In genomic region chr5:159911349-159911748, GRCh38 we compare ENCODE assay signal across 26 cellular contexts. TPM values are rescaled to one million over a fixed set of nuclear protein-coding genes. Genes with fewer than 3 reads are reported as not detected.
DNase-seq lines count a peak whose midpoint lies in the region; ATAC-seq, FAIRE-seq and TF ChIP-seq lines count a peak whose summit lies in the region.
"Had no signal": no experiment of that assay in that cellular context is flagged by ENCODE, and none has a peak within 500 bp of the region (broad histone marks: within the 10 kb centered on the region; RNA-seq: fewer than 3 reads in every experiment).

No MANE protein-coding gene starts in this region.

- H3K27me3 Mint-ChIP-seq in nephron (ENCODE audit: low read depth) (peaks cover 56% of the 10 kb centered on the region), T-cell (peaks cover 34 to 41% of the 10 kb centered on the region in 2 donors)
- H3K27me3 Mint-ChIP-seq in activated naive CD8-positive, alpha-beta T cell treated with anti-CD3 and anti-CD28 coated beads for 36 hours, result peaks cover 43% of the 10 kb centered on the region

- H3K27ac ChIP-seq in A549 (peak overlapping the region; percentile 89 to 96), Panc1 (ENCODE audit: low read length) (peak overlapping the region; percentile 67), hepatocyte (peak overlapping the region; percentile 36)
- H3K27ac ChIP-seq: BLaER1 treated with 17β-estradiol and CSF1 and Interleukin-3, amounts not matched to agents 10 nM and 100 nM; neutrophil; vagina; VCaP had no signal

- H3K4me1 Mint-ChIP-seq in nephron (peaks cover 33% of the 10 kb centered on the region), T-cell (peaks cover 3 to 8% (median 6%) of the 10 kb centered on the region in 3 donors)
- peaks cover 5% of the 10 kb centered on the region for H3K4me1 Mint-ChIP-seq in activated naive CD8-positive, alpha-beta T cell treated with anti-CD3 and anti-CD28 coated beads for 36 hours

- peak in 1 of 2 experiments; percentile 36; a peak in 1 of 5 replicates for TF ChIP-seq EP300 in A549 (IDR thresholded peaks at IDR 0.05)

- H3K4me3 ChIP-seq in A549 (no peak overlapping the region), Panc1 (ENCODE audit: low read depth in 2 of 2, low read length in 2 of 2) (no peak overlapping the region), hepatocyte (no peak overlapping the region)
- H3K4me3 ChIP-seq: BLaER1 treated with 17β-estradiol and CSF1 and Interleukin-3, amounts not matched to agents 10 nM and 100 nM; spleen; vagina had no signal

- CTCF ChIA-PET in A549 (lab: Yijun Ruan, JAX) (interaction anchor here (1.4 to 16.6 kb wide), 3 partner anchors 76 to 464 kb away, joined by 5 to 220 read pairs (median 25); no protein-coding TSS in a partner anchor), Panc1 (lab: Charles Lee) (no interaction called here), T-cell (lab: Charles Lee) (no interaction called here)

- H3K9me2 ChIP-seq in hepatocyte (replicated peaks; ENCODE audit: insufficient read depth), result no peaks in the 10 kb centered on the region

- H3K4me1 ChIP-seq in A549 (peaks cover 92% of the 10 kb centered on the region), Panc1 (ENCODE audit: control insufficient read depth, insufficient read depth, low read length) (peaks cover 41% of the 10 kb centered on the region), hepatocyte (ENCODE audit: insufficient read depth) (peaks cover 28% of the 10 kb centered on the region)

- no peak for FAIRE-seq in A549 (lab: Jason Lieb, UNC)
- no peak for FAIRE-seq in urothelium cell line (lab: Jason Lieb, UNC)
- FAIRE-seq: A204.1, islet of Langerhans had no signal

- no peaks in the 10 kb centered on the region for H4K20me1 ChIP-seq in hepatocyte (ENCODE audit: insufficient read depth, poor library complexity, severe bottlenecking)

- H3K27me3 ChIP-seq in Panc1 (ENCODE audit: control insufficient read depth, insufficient read depth, low read length), result no peaks in the 10 kb centered on the region
- peaks cover 22% of the 10 kb centered on the region for H3K27me3 ChIP-seq in hepatocyte
- H3K27me3 ChIP-seq: vagina had no signal

- TF ChIP-seq CTCF in A549 (IDR thresholded peaks at IDR 0.05), result no peak
- TF ChIP-seq CTCF in Panc1 (IDR thresholded peaks at IDR 0.05), result no peak
- no peak for TF ChIP-seq CTCF in hepatocyte (IDR thresholded peaks at IDR 0.05; ENCODE audit: poor library complexity)
- TF ChIP-seq CTCF in nephron (IDR thresholded peaks at IDR 0.05; ENCODE audit: unreplicated experiment in 3 of 3), result no peak

- H3K36me3 Mint-ChIP-seq in nephron (ENCODE audit: low read depth) (no peaks in the 10 kb centered on the region), T-cell (no peaks in the 10 kb centered on the region)
- H3K36me3 Mint-ChIP-seq in activated naive CD8-positive, alpha-beta T cell treated with anti-CD3 and anti-CD28 coated beads for 36 hours, result no peaks in the 10 kb centered on the region

- DNase-seq in A549 (ENCODE audit: low read depth in 1 of 2, low spot score in 1 of 2) (peak; percentile 58 to 84), Panc1 (ENCODE audit: low read depth, low spot score) (no peak), hepatocyte (ENCODE audit: low spot score) (peak; percentile 39), urothelium cell line (ENCODE audit: low spot score) (no peak), T-cell (no peak)
- no peak for DNase-seq in activated naive CD8-positive, alpha-beta T cell treated with anti-CD3 and anti-CD28 coated beads for 36 hours
- DNase-seq in activated CD4-positive, alpha-beta T cell treated with anti-CD3 and anti-CD28 coated beads for 1 hour, result no peak
- DNase-seq: activated CD4-positive, alpha-beta T cell treated with anti-CD3 and anti-CD28 coated beads, Interleukin-2, amount 50 U/mL, for 4 hours; activated effector memory CD4-positive, alpha-beta T cell treated with anti-CD3 and anti-CD28 coated beads, Interleukin-2, amount 50 U/mL, for 16 hours; caudate nucleus; foreskin fibroblast; GF-D8; hypothalamus; NCI-H146; NCI-H2171 treated with DMSO at 0.1 percent for 48 hours; NCI-H526 treated with DMSO at 0.1 percent for 48 hours; SHP77; spleen; T-helper 2 cell had no signal

- peak overlapping the region; percentile 75 for H3K4me2 ChIP-seq in A549
- no peak overlapping the region for H3K4me2 ChIP-seq in hepatocyte
- H3K4me2 ChIP-seq: BLaER1 treated with 17β-estradiol and CSF1 and Interleukin-3, amounts not matched to agents 10 nM and 100 nM had no signal

- in situ Hi-C loops in Panc1 (cut with HindIII; ENCODE audit: low pct_unique_long_range_greater_than_20kb, low sequenced_read_pairs), result no loop called here

- no peak overlapping the region for H2AFZ ChIP-seq in hepatocyte

- 12% methylated on average over 4 of the region's 4 CpGs for WGBS in A549 (ENCODE audit: missing lambda C conversion rate)
- WGBS in hepatocyte (ENCODE audit: low lambda C conversion rate, missing lambda C conversion rate), result 81% methylated on average over 4 of the region's 4 CpGs

- ATAC-seq in A549 (peak; percentile 1 to 46; a peak in 4 of 6 replicates), Panc1 (0 out of 2 replicates have a peak, but pooled peaks have one; percentile 4), T-cell (replicated peaks in 1 of 4) (no peak)

- intact Hi-C loops in Panc1 (cut with micrococcal nuclease; ENCODE audit: unreplicated experiment), result loop anchor here (10.0 kb wide), 3 partner anchors 87 to 587 kb away; no protein-coding TSS in a partner anchor

- H3K36me3 ChIP-seq in Panc1 (ENCODE audit: control insufficient read depth, insufficient read depth, low read length), result no peaks in the 10 kb centered on the region
- H3K36me3 ChIP-seq in hepatocyte (replicated peaks; ENCODE audit: insufficient read depth, low read depth), result no peaks in the 10 kb centered on the region
- H3K36me3 ChIP-seq: BLaER1 treated with 17β-estradiol and CSF1 and Interleukin-3, amounts not matched to agents 10 nM and 100 nM; neutrophil; spleen; vagina had no signal

- H3K4me3 Mint-ChIP-seq in nephron (peak overlapping the region in 2 of 3 experiments; percentile 39 to 44), T-cell (no peak overlapping the region)
- no peak overlapping the region for H3K4me3 Mint-ChIP-seq in activated naive CD8-positive, alpha-beta T cell treated with anti-CD3 and anti-CD28 coated beads for 36 hours

- H3K9me3 Mint-ChIP-seq in nephron, result no peaks in the 10 kb centered on the region
- no peaks in the 10 kb centered on the region for H3K9me3 Mint-ChIP-seq in T-cell
- H3K9me3 Mint-ChIP-seq in activated naive CD8-positive, alpha-beta T cell treated with anti-CD3 and anti-CD28 coated beads for 36 hours, result no peaks in the 10 kb centered on the region

- H3K27ac Mint-ChIP-seq in nephron (peak overlapping the region; percentile 68 to 91 (median 83)), T-cell (no peak overlapping the region)
- H3K27ac Mint-ChIP-seq in activated naive CD8-positive, alpha-beta T cell treated with anti-CD3 and anti-CD28 coated beads for 36 hours, result no peak overlapping the region

- no TSS peak for BruUV-seq in Panc1 (replicated peaks; lab: Mats Ljungman, UMichigan)

- H3K79me2 ChIP-seq in hepatocyte, result no peaks in the 10 kb centered on the region

- TF ChIP-seq POLR2A in A549 (IDR thresholded peaks at IDR 0.05; ENCODE audit: low read length), result no peak

- POLR2A ChIA-PET in A549 (lab: Yijun Ruan, JAX), result interaction anchor here (0.5 to 0.6 kb wide), 2 partner anchors 138 to 526 kb away, joined by 3 to 4 read pairs; no protein-coding TSS in a partner anchor
- POLR2A ChIA-PET in Panc1 (lab: Charles Lee), result no interaction called here
- POLR2A ChIA-PET in T-cell (lab: Charles Lee), result no interaction called here

- H3K9me3 ChIP-seq in A549 (no peaks in the 10 kb centered on the region), Panc1 (ENCODE audit: control insufficient read depth, insufficient read depth, low read depth, low read length) (no peaks in the 10 kb centered on the region), hepatocyte (ENCODE audit: low read depth) (no peaks in the 10 kb centered on the region)
- H3K9me3 ChIP-seq: BLaER1 treated with 17β-estradiol and CSF1 and Interleukin-3, amounts not matched to agents 10 nM and 100 nM; neutrophil; spleen; vagina had no signal

- peak; percentile 4 to 23; a peak in 1 of 5 replicates for TF ChIP-seq RAD21 in A549 (conservative IDR thresholded peaks at IDR 0.05 in 1 of 2, IDR thresholded peaks at IDR 0.05 in 1 of 2)

TF ChIP-seq in A549, 52 proteins besides CTCF, POLR2A, EP300 and RAD21 (continues in another document):
- TF ChIP-seq, protein P1, sequence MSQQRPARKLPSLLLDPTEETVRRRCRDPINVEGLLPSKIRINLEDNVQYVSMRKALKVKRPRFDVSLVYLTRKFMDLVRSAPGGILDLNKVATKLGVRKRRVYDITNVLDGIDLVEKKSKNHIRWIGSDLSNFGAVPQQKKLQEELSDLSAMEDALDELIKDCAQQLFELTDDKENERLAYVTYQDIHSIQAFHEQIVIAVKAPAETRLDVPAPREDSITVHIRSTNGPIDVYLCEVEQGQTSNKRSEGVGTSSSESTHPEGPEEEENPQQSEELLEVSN (IDR thresholded peaks at IDR 0.05; ENCODE audit: borderline replicate concordance, low read depth), result peak; percentile 85
- TF ChIP-seq CBX2 (IDR thresholded peaks at IDR 0.05; ENCODE audit: borderline replicate concordance, low read depth), result no peak
- TF ChIP-seq RCOR1 (IDR thresholded peaks at IDR 0.05; ENCODE audit: low read depth, low read length), result no peak
- no peak for TF ChIP-seq EHF (CRISPR knock-in tag; IDR thresholded peaks at IDR 0.05)
- TF ChIP-seq MAFK (IDR thresholded peaks at IDR 0.05; ENCODE audit: partially characterized antibody), result peak; percentile 24
- no peak for TF ChIP-seq USF2 (IDR thresholded peaks at IDR 0.05)
- TF ChIP-seq KDM1A (IDR thresholded peaks at IDR 0.05; ENCODE audit: low read depth), result no peak
- no peak for TF ChIP-seq FOSL2 (IDR thresholded peaks at IDR 0.05)
- peak; percentile 45 for TF ChIP-seq FOSL2 (CRISPR knock-in tag; IDR thresholded peaks at IDR 0.05)

RNA-seq across cellular contexts. Expression of gene ADRA1B, which starts 4.9 kb away (rescaled TPM):
- polyA plus RNA-seq in A549 (2011; rRNA removed) (4.4 and 5.1 TPM in 2 replicates), A549 (2017; fragmentation: RNase III; extraction: RNeasy Plus Mini Kit Qiagen cat#74134 plus additional on column Dnase treatment) (6.5 to 10.0 TPM (median 8.5 TPM) in 3 replicates), hepatocyte (3.5 and 3.8 TPM in 2 replicates)
- polyA plus RNA-seq in A549 (2012; cell fraction: cytosol; rRNA removed), result 6.5 and 10.7 TPM in 2 replicates
- polyA plus RNA-seq in A549 (2012; cell fraction: nucleus; rRNA removed), result 8.3 and 12.5 TPM in 2 replicates
- 6.8 and 10.2 TPM in 2 replicates for polyA minus RNA-seq in A549 (2011; rRNA and poly(A)+ RNA removed)
- total RNA-seq in Panc1 (2021; ENCODE audit: unreplicated experiment) (8.3 TPM), hepatocyte (2.0 and 2.6 TPM in 2 replicates), T-cell (under 1 TPM in 1 of 5 donors, not detected in 4; 0.12 TPM)
- 13.6 TPM for polyA plus RNA-seq in Panc1 (2012; ENCODE audit: insufficient read length)
- total RNA-seq in activated naive CD8-positive, alpha-beta T cell treated with anti-CD3 and anti-CD28 coated beads for 36 hours, result not detected

Comparison
In these comparisons a context has a peak if more than half of its experiments do, and no peak if none do; other contexts are left out.
1. ATAC-seq: peak in A549 (2 of 2) and Panc1 (single experiment); none in T-cell (0 of 4).
2. DNase-seq: peak in A549 (2 of 2) and hepatocyte (single experiment); none in Panc1 (single experiment), urothelium cell line (single experiment), T-cell (0 of 34), activated naive CD8-positive, alpha-beta T cell treated with anti-CD3 and anti-CD28 coated beads for 36 hours (single experiment) and activated CD4-positive, alpha-beta T cell treated with anti-CD3 and anti-CD28 coated beads for 1 hour (single experiment).
3. H3K27ac ChIP-seq: peak in every context shown above with its lines; median percentile 92 in A549; 67 in Panc1; 36 in hepatocyte.
4. H3K27ac Mint-ChIP-seq: peak in nephron (3 of 3); none in T-cell (0 of 2) and activated naive CD8-positive, alpha-beta T cell treated with anti-CD3 and anti-CD28 coated beads for 36 hours (single experiment).
5. H3K4me3 Mint-ChIP-seq: peak in nephron (2 of 3); none in T-cell (0 of 3) and activated naive CD8-positive, alpha-beta T cell treated with anti-CD3 and anti-CD28 coated beads for 36 hours (single experiment).